Comparison of ENCODE assay signal across 8 cellular contexts in the genomic region with DNA sequence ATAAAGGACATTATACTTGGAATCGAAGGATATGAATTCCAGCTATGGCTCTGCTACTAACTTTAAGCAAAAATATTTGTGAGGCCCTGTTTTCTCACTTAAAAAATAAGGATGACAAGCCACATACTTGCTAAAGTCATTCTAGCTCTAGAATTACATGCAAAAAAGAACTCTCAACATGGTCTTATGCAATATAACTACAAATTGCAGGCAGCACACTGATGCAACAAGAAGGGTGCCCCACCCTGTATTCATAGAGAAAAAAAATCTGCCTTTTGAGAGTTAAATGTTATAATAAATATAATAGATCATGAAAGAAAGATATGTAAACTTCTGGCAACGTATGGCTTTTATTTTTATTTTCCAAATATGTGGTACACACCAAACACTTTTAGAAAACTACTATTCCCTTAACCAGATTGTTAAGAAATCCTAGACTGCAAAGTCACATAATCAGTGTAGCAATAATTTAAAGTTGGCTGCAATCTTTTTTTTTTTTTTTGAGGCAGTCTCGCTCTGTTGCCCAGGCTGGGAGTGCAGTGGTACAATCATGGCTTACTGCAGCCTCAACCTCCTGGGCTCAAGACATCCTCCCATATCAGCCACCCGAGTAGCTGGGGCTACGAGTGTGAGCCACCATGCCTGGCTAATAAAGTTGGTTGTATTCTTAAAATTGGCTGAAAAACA. TPM values are rescaled to one million over a fixed set of nuclear protein-coding genes. Genes with fewer than 3 reads are reported as not detected.
DNase-seq lines count a peak whose midpoint lies in the region; ATAC-seq and TF ChIP-seq lines count a peak whose summit lies in the region.
"Had no signal": no experiment of that assay in that cellular context is flagged by ENCODE, and none has a peak within 500 bp of the region (broad histone marks: within the 10 kb centered on the region; RNA-seq: fewer than 3 reads in every experiment).

No MANE protein-coding gene starts in this region.

- H3K36me3 ChIP-seq in spleen: peaks cover 0 to 75% (median 22%) of the 10 kb centered on the region in 6 donors
- no peaks in the 10 kb centered on the region for H3K36me3 ChIP-seq in H7 (replicated peaks; ENCODE audit: control insufficient read depth, insufficient read depth, low read length)

- H3K4me3 ChIP-seq in fibroblast of the aortic adventitia (ENCODE audit: low read depth, low read length): no peak overlapping the region
- H3K4me3 ChIP-seq in spleen: no peak overlapping the region
- H3K4me3 ChIP-seq in H7 (ENCODE audit: insufficient read depth, low read depth, low read length): no peak overlapping the region

- no peak for TF ChIP-seq CTCF in RWPE1 (conservative IDR thresholded peaks at IDR 0.05; ENCODE audit: low read depth)
- TF ChIP-seq CTCF in fibroblast of the aortic adventitia (IDR thresholded peaks at IDR 0.05; ENCODE audit: insufficient read depth, low read length): no peak
- no peak for TF ChIP-seq CTCF in spleen (IDR thresholded peaks at IDR 0.05 in 8 of 11, conservative IDR thresholded peaks at IDR 0.05 in 3 of 11)

- no peaks in the 10 kb centered on the region for H3K9me3 ChIP-seq in spleen

- POLR2A ChIA-PET in RWPE1 (lab: Yijun Ruan, JAX; ENCODE audit: low non-redundant PET): no interaction called here

- 75 to 91% (median 88%) methylated on average over 5 of the region's 5 CpGs for WGBS in spleen, 5 donors

- peaks cover 0 to 7% (median 0%) of the 10 kb centered on the region in 6 donors for H3K4me1 ChIP-seq in spleen

- CTCF ChIA-PET in RWPE1 (lab: Yijun Ruan, JAX): interaction anchor here (0.7 kb wide), 1 partner anchor 125 kb away, joined by 3 read pairs; no protein-coding TSS in a partner anchor

- intact Hi-C loops in spleen (cut with DNase I; ENCODE audit: low total_unique reads): no loop called here

- TF ChIP-seq POLR2A in spleen (IDR thresholded peaks at IDR 0.05): no peak

- H3K27ac ChIP-seq in RWPE1: peak overlapping the region; percentile 71
- peak overlapping the region in 6 of 8 donors; percentile 43 to 84 (median 66) for H3K27ac ChIP-seq in spleen

- DNase-seq in HCEC 1CT: peak; percentile 8
- peak; percentile 11 for DNase-seq in RWPE1 (ENCODE audit: low spot score)
- peak; percentile 82 for DNase-seq in fibroblast of the aortic adventitia (ENCODE audit: low read depth)
- DNase-seq in spleen: no peak
- DNase-seq in H7: no peak
- no peak for DNase-seq in NCI-H345 treated with DMSO at 0.1 percent for 48 hours (lab: John Stamatoyannopoulos, UW; ENCODE audit: unreplicated experiment)
- DNase-seq: NCI-H187 treated with DMSO at 0.1 percent for 48 hours had no signal

- no peaks in the 10 kb centered on the region for H3K27me3 ChIP-seq in spleen (replicated peaks in 1 of 7)
- H3K27me3 ChIP-seq in H7 (ENCODE audit: control insufficient read depth, insufficient read depth, low read length): no peaks in the 10 kb centered on the region

- no peak for ATAC-seq in GM19328 (IDR thresholded peaks at IDR 0.05; ENCODE audit: unreplicated experiment)

RNA-seq across cellular contexts. Expression of a gene that starts 40.2 kb away (rescaled TPM):
- total RNA-seq in fibroblast of the aortic adventitia (ENCODE audit: low replicate concordance): 8.7 and 9.1 TPM in 2 replicates
- 10 to 100 TPM in 5 of 7 donors, 1 to 10 TPM in 2; 8.1 to 14.8 (median 11.4) TPM for total RNA-seq in spleen
- 1 to 10 TPM; 5.2 to 7.4 (median 7.4) TPM for polyA plus RNA-seq in spleen
- total RNA-seq in H7 (2014; rRNA removed; shearing (Covaris generic)): 7.4 TPM in 2 replicates

Comparison
In these comparisons a context has a peak if more than half of its experiments do, and no peak if none do; other contexts are left out.
1. DNase-seq: peak in HCEC 1CT (single experiment), RWPE1 (single experiment) and fibroblast of the aortic adventitia (single experiment); none in spleen (single experiment), H7 (single experiment) and NCI-H345 treated with DMSO at 0.1 percent for 48 hours (single experiment).